8 cellular contexts compared by ENCODE assay signal in the genomic region with DNA sequence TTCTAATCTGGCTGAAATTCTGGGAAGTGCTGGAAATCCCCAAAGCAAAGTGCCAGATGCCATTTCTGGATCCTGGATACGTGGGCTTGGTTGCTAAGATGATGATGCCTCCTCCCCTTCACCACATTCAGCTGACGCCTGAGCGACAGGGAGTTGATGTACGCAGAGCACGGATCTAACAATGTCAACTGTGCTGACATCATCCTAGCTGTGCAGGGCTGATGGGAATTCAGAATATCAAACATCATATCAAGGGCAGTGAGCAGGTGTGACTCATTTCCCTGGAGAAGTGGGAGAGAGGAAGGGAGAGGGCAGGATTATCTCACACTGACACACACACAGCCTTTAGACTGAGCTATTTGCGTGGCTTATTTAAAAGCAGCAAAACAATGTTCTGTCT.
DNase-seq lines count a peak whose midpoint lies in the region; ATAC-seq, FAIRE-seq and TF ChIP-seq lines count a peak whose summit lies in the region.

No MANE protein-coding gene starts in this region.

- 0 out of 2 replicates have a peak, but pooled peaks cover 4% of the 10 kb centered on the region for H3K36me3 Mint-ChIP-seq in HFFc6 (ENCODE audit: low read depth)

- no peak for FAIRE-seq in GM12892 (lab: Jason Lieb, UNC)

- no peak for ATAC-seq in stimulated activated naive CD8-positive, alpha-beta T cell treated with anti-CD3 and anti-CD28 coated beads, Interleukin-15, amount 100 ng/mL, for 72 hours

- H3K9me3 Mint-ChIP-seq in HFFc6: 0 out of 2 replicates have a peak, but pooled peaks cover 4% of the 10 kb centered on the region
- H3K9me3 Mint-ChIP-seq in stimulated activated naive CD8-positive, alpha-beta T cell treated with anti-CD3 and anti-CD28 coated beads, Interleukin-15, amount 100 ng/mL, for 72 hours: no peaks in the 10 kb centered on the region

- DNase-seq in HFFc6 (peak; percentile 93), RKO (ENCODE audit: low spot score) (peak; percentile 100), fibroblast of the conjunctiva (ENCODE audit: low read depth) (peak; percentile 60), pulmonary artery endothelial cell (ENCODE audit: low read depth, low spot score) (peak; percentile 99), SIG-M5 treated with dmso at 0.1 percent for 504 hours (lab: John Stamatoyannopoulos, UW; ENCODE audit: unreplicated experiment) (no peak), GM12892 (ENCODE audit: insufficient read length) (no peak)
- DNase-seq in stimulated activated naive CD4-positive, alpha-beta T cell (lab: John Stamatoyannopoulos, UW): no peak
- DNase-seq in stimulated activated naive CD8-positive, alpha-beta T cell treated with anti-CD3 and anti-CD28 coated beads, Interleukin-15, amount 100 ng/mL, for 72 hours: no peak

- H3K27me3 Mint-ChIP-seq in HFFc6 (ENCODE audit: insufficient read depth): no peaks in the 10 kb centered on the region
- H3K27me3 Mint-ChIP-seq in stimulated activated naive CD8-positive, alpha-beta T cell treated with anti-CD3 and anti-CD28 coated beads, Interleukin-15, amount 100 ng/mL, for 72 hours: no peaks in the 10 kb centered on the region

- TF ChIP-seq CTCF in HFFc6 (IDR thresholded peaks at IDR 0.05): no peak

- peaks cover 55% of the 10 kb centered on the region for H3K4me1 Mint-ChIP-seq in HFFc6 (ENCODE audit: low read depth)
- no peaks in the 10 kb centered on the region for H3K4me1 Mint-ChIP-seq in stimulated activated naive CD8-positive, alpha-beta T cell treated with anti-CD3 and anti-CD28 coated beads, Interleukin-15, amount 100 ng/mL, for 72 hours

- peak overlapping the region; percentile 84 for H3K4me3 Mint-ChIP-seq in HFFc6
- H3K4me3 Mint-ChIP-seq in stimulated activated naive CD8-positive, alpha-beta T cell treated with anti-CD3 and anti-CD28 coated beads, Interleukin-15, amount 100 ng/mL, for 72 hours: no peak overlapping the region

- TF ChIP-seq POLR2A in GM12892 (IDR thresholded peaks at IDR 0.05; ENCODE audit: low read depth, low read length): no peak

- H3K27ac Mint-ChIP-seq in HFFc6: peak overlapping the region; percentile 93
- no peak overlapping the region for H3K27ac Mint-ChIP-seq in stimulated activated naive CD8-positive, alpha-beta T cell treated with anti-CD3 and anti-CD28 coated beads, Interleukin-15, amount 100 ng/mL, for 72 hours

Comparison
In these comparisons a context has a peak if more than half of its experiments do, and no peak if none do; other contexts are left out.
1. DNase-seq: peak in HFFc6 (single experiment), RKO (single experiment), fibroblast of the conjunctiva (single experiment) and pulmonary artery endothelial cell (single experiment); none in SIG-M5 treated with dmso at 0.1 percent for 504 hours (single experiment), stimulated activated naive CD4-positive, alpha-beta T cell (0 of 6), GM12892 (single experiment) and stimulated activated naive CD8-positive, alpha-beta T cell treated with anti-CD3 and anti-CD28 coated beads, Interleukin-15, amount 100 ng/mL, for 72 hours (0 of 2).